Comparison of ENCODE assay signal across 7 cellular contexts in genomic region chr3:74601793-74602192, GRCh38. TPM values are rescaled to one million over a fixed set of nuclear protein-coding genes. Genes with fewer than 3 reads are reported as not detected.
"Had no signal": no experiment of that assay in that cellular context is flagged by ENCODE, and none has a peak within 500 bp of the region (broad histone marks: within the 10 kb centered on the region; RNA-seq: fewer than 3 reads in every experiment).

No MANE protein-coding gene starts in this region.

- H3K4me2 ChIP-seq: GM23338 had no signal

- ATAC-seq: GM23338, K562 had no signal

- H3K27ac Mint-ChIP-seq: GM23338, H9 had no signal

- H3K4me1 Mint-ChIP-seq: GM23338, H9 had no signal

- DNase-seq: H9, HCEC 1CT, IMR-90, KG1 had no signal

- H3K4me3 ChIP-seq: GM23338, K562 had no signal

- H2AFZ ChIP-seq: GM23338 had no signal

- H3K4me3 Mint-ChIP-seq: GM23338, H9 had no signal

RNA-seq across cellular contexts. Expression of gene CNTN3, which starts 12.7 kb away (rescaled TPM):
- total RNA-seq: H9, HT-29 had no signal
